17 cellular contexts compared by ENCODE assay signal in genomic region chr21:39238275-39238674, GRCh38.
"Had no signal": no experiment of that assay in that cellular context is flagged by ENCODE, and none has a peak within 500 bp of the region (broad histone marks: within the 10 kb centered on the region; RNA-seq: fewer than 3 reads in every experiment).

No MANE protein-coding gene starts in this region.

- ATAC-seq: activated T-helper 17 cell treated with anti-CD3 and anti-CD28 coated beads, Interleukin-2, amount 50 U/mL, for 72 hours; body of pancreas; effector memory CD8-positive, alpha-beta T cell; gastroesophageal sphincter; left lung; psoas muscle; right lobe of liver; upper lobe of right lung had no signal

- H3K4me1 Mint-ChIP-seq: nephron progenitor cell had no signal

- H3K4me3 Mint-ChIP-seq: activated T-helper 17 cell treated with anti-CD3 and anti-CD28 coated beads, Interleukin-2, amount 50 U/mL, for 72 hours; dendritic cell treated with granulocyte-macrophage colony-stimulating factor and Interleukin-4, amounts not matched to agents 40 ng/mL and 50 ng/mL, for 4 days; effector memory CD8-positive, alpha-beta T cell; memory B cell; nephron progenitor cell had no signal

- H3K27me3 Mint-ChIP-seq: activated T-helper 17 cell treated with anti-CD3 and anti-CD28 coated beads, Interleukin-2, amount 50 U/mL, for 72 hours; dendritic cell treated with granulocyte-macrophage colony-stimulating factor and Interleukin-4, amounts not matched to agents 40 ng/mL and 50 ng/mL, for 4 days; effector memory CD8-positive, alpha-beta T cell; memory B cell had no signal

- H3K9me3 Mint-ChIP-seq: activated T-helper 17 cell treated with anti-CD3 and anti-CD28 coated beads, Interleukin-2, amount 50 U/mL, for 72 hours; dendritic cell treated with granulocyte-macrophage colony-stimulating factor and Interleukin-4, amounts not matched to agents 40 ng/mL and 50 ng/mL, for 4 days; effector memory CD8-positive, alpha-beta T cell; memory B cell; nephron progenitor cell had no signal

- DNase-seq: activated CD4-positive, alpha-beta T cell treated with anti-CD3 and anti-CD28 coated beads for 48 hours; body of pancreas; effector memory CD8-positive, alpha-beta T cell; left lung; nephron progenitor cell; psoas muscle; right lobe of liver; spleen; stimulated activated CD4-positive, alpha-beta T cell treated with anti-CD3 and anti-CD28 coated beads, Interleukin-1b, Interleukin-23, amount 100 ng/mL, for 48 hours; stimulated activated naive CD4-positive, alpha-beta T cell treated with Interleukin-2 at 50 U/mL for 16 hours; testis; upper lobe of right lung; WERI-Rb-1 had no signal

- H3K27ac Mint-ChIP-seq: activated T-helper 17 cell treated with anti-CD3 and anti-CD28 coated beads, Interleukin-2, amount 50 U/mL, for 72 hours; dendritic cell treated with granulocyte-macrophage colony-stimulating factor and Interleukin-4, amounts not matched to agents 40 ng/mL and 50 ng/mL, for 4 days; nephron progenitor cell had no signal
